In the genomic region with DNA sequence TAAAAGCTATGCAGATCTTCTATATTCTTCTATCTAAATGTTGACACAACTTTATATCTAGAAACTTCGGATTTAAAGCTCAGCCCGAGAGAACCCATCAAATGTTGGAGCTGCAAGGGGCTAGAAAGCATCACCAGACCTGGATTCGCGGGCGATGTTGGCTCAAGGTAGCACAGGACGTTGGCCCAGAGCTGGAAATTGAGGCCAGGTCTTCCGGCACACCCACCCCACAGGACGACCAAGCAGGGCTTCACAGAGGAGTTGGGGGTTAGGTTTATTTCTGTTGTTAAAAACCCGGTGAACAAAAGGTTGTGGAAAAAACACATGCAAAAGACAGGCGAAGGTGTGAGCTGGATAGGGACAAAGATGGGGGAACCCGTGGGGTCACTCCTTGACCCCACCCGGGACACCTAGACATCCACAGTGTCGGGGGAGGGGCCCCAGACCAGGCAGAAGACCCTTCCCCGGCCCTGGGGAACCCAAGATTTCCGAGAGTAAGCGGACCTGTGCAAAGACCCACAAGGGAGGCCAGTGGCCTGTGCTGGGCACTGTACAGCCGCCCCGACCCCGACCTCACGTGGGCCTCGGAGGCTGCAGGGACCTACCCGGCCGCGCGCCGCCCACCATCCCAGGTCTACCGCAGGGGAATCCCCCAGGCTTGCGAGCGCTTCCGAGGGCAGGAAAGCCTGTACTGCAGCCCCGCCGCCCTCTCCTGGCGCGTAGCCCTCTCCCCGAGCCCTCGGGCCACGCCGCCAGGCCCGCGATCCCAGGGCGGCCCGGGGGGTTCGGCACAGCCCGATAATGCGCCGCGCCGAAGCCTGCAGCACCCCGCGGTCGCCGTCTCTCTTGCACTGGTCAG, we compare ENCODE assay signal across 8 cellular contexts. TPM values are rescaled to one million over a fixed set of nuclear protein-coding genes. Genes with fewer than 3 reads are reported as not detected.
DNase-seq lines count a peak whose midpoint lies in the region; ATAC-seq and TF ChIP-seq lines count a peak whose summit lies in the region.

No MANE protein-coding gene starts in this region.

- in situ Hi-C loops in transverse colon (cut with MboI; ENCODE audit: low pct_ligation_motif_present in 1 of 4, low pct_unique_long_range_greater_than_20kb in 1 of 4, low sequenced_read_pairs in 3 of 4), result no loop called here

- H3K4me3 Mint-ChIP-seq in osteocyte (ENCODE audit: unreplicated experiment), result peak overlapping the region; percentile 96

- peak; percentile 22 for ATAC-seq in GM19467 (IDR thresholded peaks at IDR 0.05; ENCODE audit: unreplicated experiment)

- no peak for TF ChIP-seq CTCF in C4-2B (conservative IDR thresholded peaks at IDR 0.05)
- no peak for TF ChIP-seq CTCF in foreskin fibroblast (IDR thresholded peaks at IDR 0.05; ENCODE audit: low read depth, low read length)
- no peak for TF ChIP-seq CTCF in osteocyte (IDR thresholded peaks at IDR 0.05)
- no peak for TF ChIP-seq CTCF in transverse colon (IDR thresholded peaks at IDR 0.05)

- intact Hi-C loops in transverse colon (cut with DNase I; ENCODE audit: low total_unique reads), result loop anchor here (5.0 kb wide), 1 partner anchor 38 kb away; a partner anchor contains a TSS

- H3K27me3 ChIP-seq in transverse colon, result no peaks in the 10 kb centered on the region

- 11 to 42% methylated on average over 9 to 38 of the region's 52 CpGs for WGBS in transverse colon (ENCODE audit: low coverage in 1 of 2), 2 donors

- H3K4me3 ChIP-seq in foreskin fibroblast (ENCODE audit: low read depth in 1 of 2, low read length in 2 of 2) (peak overlapping the region; percentile 65 to 79), transverse colon (peak overlapping the region; percentile 33 to 97 (median 86))

- peak overlapping the region; percentile 100 for H3K27ac Mint-ChIP-seq in osteocyte (ENCODE audit: unreplicated experiment)

- H3K36me3 ChIP-seq in transverse colon, result peaks cover 0 to under 1% (median 0%) of the 10 kb centered on the region in 4 donors

- no peaks in the 10 kb centered on the region for H3K9me3 Mint-ChIP-seq in osteocyte (ENCODE audit: unreplicated experiment)

- no peak for TF ChIP-seq POLR2A in transverse colon (IDR thresholded peaks at IDR 0.05)

- H3K9me3 ChIP-seq in transverse colon, result no peaks in the 10 kb centered on the region

- peaks cover 7 to 18% (median 16%) of the 10 kb centered on the region in 4 donors for H3K4me1 ChIP-seq in transverse colon

- no peak for TF ChIP-seq EP300 in transverse colon (IDR thresholded peaks at IDR 0.05; ENCODE audit: low read depth)

- H3K4me1 Mint-ChIP-seq in osteocyte (ENCODE audit: unreplicated experiment), result peaks cover 17% of the 10 kb centered on the region

- DNase-seq in HuH-7.5 (ENCODE audit: low spot score), result peak; percentile 54
- peak; percentile 74 for DNase-seq in activated T-cell treated with anti-CD3 and anti-CD28 coated beads for 48 hours (ENCODE audit: low read depth)
- DNase-seq in foreskin fibroblast, result no peak
- DNase-seq in osteocyte (ENCODE audit: extremely low spot score, unreplicated experiment), result no peak
- peak; percentile 64 for DNase-seq in transverse colon
- DNase-seq in T1000 (lab: John Stamatoyannopoulos, UW), result no peak

- no peaks in the 10 kb centered on the region for H3K27me3 Mint-ChIP-seq in osteocyte (ENCODE audit: unreplicated experiment)

- H3K36me3 Mint-ChIP-seq in osteocyte (ENCODE audit: unreplicated experiment), result peaks cover 6% of the 10 kb centered on the region

- H3K27ac ChIP-seq in C4-2B (peak overlapping the region; percentile 80), transverse colon (peak overlapping the region; percentile 85 to 93 (median 88))

RNA-seq across cellular contexts. Expression of a gene that starts 1.8 kb away (rescaled TPM):
- total RNA-seq in osteocyte (23.4 and 23.9 TPM in 2 replicates), transverse colon (10 to 100 TPM in 3 of 4 donors, 1 to 10 TPM in 1; 9.7 to 39.2 (median 13.9) TPM)

RNA-seq across cellular contexts. Expression of a gene that starts 16.9 kb away (rescaled TPM):
- total RNA-seq in osteocyte (116 and 118 TPM in 2 replicates), transverse colon (100 to 1,000 TPM in 2 of 4 donors, 10 to 100 TPM in 2; 51.2 to 179 (median 127) TPM)

RNA-seq across cellular contexts. Expression of a gene that starts 21.8 kb away (rescaled TPM):
- total RNA-seq in osteocyte (369 and 380 TPM in 2 replicates), transverse colon (100 to 1,000 TPM in 3 of 4 donors, 10 to 100 TPM in 1; 92.7 to 320 (median 202) TPM)

RNA-seq across cellular contexts. Expression of a gene that starts 28.8 kb away (rescaled TPM):
- total RNA-seq in osteocyte (206 and 212 TPM in 2 replicates), transverse colon (100 to 1,000 TPM in 1 of 4 donors, 10 to 100 TPM in 3; 41.0 to 152 (median 65.6) TPM)

RNA-seq across cellular contexts. Expression of a gene that starts 36.9 kb away (rescaled TPM):
- total RNA-seq in osteocyte, result 2.0 and 2.4 TPM in 2 replicates
- 10 to 100 TPM in 1 of 4 donors, 1 to 10 TPM in 3; 1.8 to 12.0 (median 6.3) TPM for total RNA-seq in transverse colon

Comparison
In these comparisons a context has a peak if more than half of its experiments do, and no peak if none do; other contexts are left out.
1. DNase-seq: peak in HuH-7.5 (single experiment), activated T-cell treated with anti-CD3 and anti-CD28 coated beads for 48 hours (single experiment) and transverse colon (single experiment); none in foreskin fibroblast (0 of 2), osteocyte (single experiment) and T1000 (single experiment).